Comparison of ENCODE assay signal across 30 cellular contexts in genomic region chr1:162087118-162087517, GRCh38. TPM values are rescaled to one million over a fixed set of nuclear protein-coding genes. Genes with fewer than 3 reads are reported as not detected.
DNase-seq lines count a peak whose midpoint lies in the region; ATAC-seq, FAIRE-seq and TF ChIP-seq lines count a peak whose summit lies in the region.
"Had no signal": no experiment of that assay in that cellular context is flagged by ENCODE, and none has a peak within 500 bp of the region (broad histone marks: within the 10 kb centered on the region; RNA-seq: fewer than 3 reads in every experiment).

No MANE protein-coding gene starts in this region.

- H3K4me2 ChIP-seq in PC-9 (peak overlapping the region; percentile 12; the same call in 1 of the 2 replicates), hepatocyte (no peak overlapping the region)
- H3K4me2 ChIP-seq: smooth muscle cell had no signal

- H3K79me2 ChIP-seq in PC-9 (ENCODE audit: low read depth) (peaks cover 96% of the 10 kb centered on the region), hepatocyte (peaks cover 9% of the 10 kb centered on the region)

- DNase-seq in D721Med (ENCODE audit: insufficient read length, low spot score) (no peak), M059J (ENCODE audit: low read depth) (peak; percentile 58), PC-9 (no peak), iris pigment epithelial cell (ENCODE audit: low read depth) (peak; percentile 53), GM10248 (ENCODE audit: extremely low spot score) (no peak), hepatocyte (ENCODE audit: low spot score) (no peak), omental fat pad (ENCODE audit: low spot score) (no peak)
- DNase-seq in stimulated activated naive CD8-positive, alpha-beta T cell treated with anti-CD3 and anti-CD28 coated beads, Interleukin-15, Interleukin-2, amounts not matched to agents 100 U/mL and 50 U/mL, for 24 hours = no peak
- DNase-seq: activated CD4-positive, alpha-beta memory T cell treated with anti-CD3 and anti-CD28 coated beads for 36 hours; activated CD8-positive, alpha-beta memory T cell treated with anti-CD3 and anti-CD28 coated beads, Interleukin-2, amount 50 U/mL, for 48 hours; activated naive CD8-positive, alpha-beta T cell treated with anti-CD3 and anti-CD28 coated beads, Interleukin-2, amount 10 ng/mL, durations not matched to agents 7 days and 5 days; BE2C; cerebellar nuclear complex; COR-L47; foreskin keratinocyte; KG1; naive thymus-derived CD8-positive, alpha-beta T cell; NCI-H1048; NCI-H1930; NCI-H345; NCI-H774; SHP77 treated with DMSO at 0.1 percent for 48 hours; stimulated activated CD4-positive, alpha-beta T cell treated with anti-CD3 and anti-CD28 coated beads, Interleukin-2, amount 100 ng/mL, for 24 hours; substantia nigra; SW 1271; T1000; upper lobe of right lung had no signal

- H3K9me3 ChIP-seq in PC-9 (ENCODE audit: insufficient read depth, low read depth) (peaks cover 8% of the 10 kb centered on the region; the same call in 1 of the 2 replicates), hepatocyte (ENCODE audit: low read depth) (no peaks in the 10 kb centered on the region)
- H3K9me3 ChIP-seq: BE2C, upper lobe of right lung had no signal

- H2AFZ ChIP-seq in PC-9 (no peak overlapping the region), hepatocyte (no peak overlapping the region)

- peaks cover 67% of the 10 kb centered on the region for H3K4me1 ChIP-seq in PC-9 (replicated peaks; ENCODE audit: insufficient read depth)
- H3K4me1 ChIP-seq in hepatocyte (ENCODE audit: insufficient read depth) = peaks cover 5% of the 10 kb centered on the region
- H3K4me1 ChIP-seq: foreskin keratinocyte, upper lobe of right lung had no signal

- H3K36me3 ChIP-seq in PC-9 (ENCODE audit: low read depth) (peaks cover 36% of the 10 kb centered on the region), hepatocyte (replicated peaks; ENCODE audit: insufficient read depth, low read depth) (no peaks in the 10 kb centered on the region)
- H3K36me3 ChIP-seq: BE2C, upper lobe of right lung had no signal

- no peak for TF ChIP-seq CTCF in D721Med (IDR thresholded peaks at IDR 0.05; ENCODE audit: insufficient read depth, missing control alignments)
- no peak for TF ChIP-seq CTCF in PC-9 (conservative IDR thresholded peaks at IDR 0.05)
- TF ChIP-seq CTCF in GM10248 (IDR thresholded peaks at IDR 0.05; ENCODE audit: control extremely low read depth, extremely low read depth, low read depth, missing control alignments) = no peak
- TF ChIP-seq CTCF in hepatocyte (IDR thresholded peaks at IDR 0.05; ENCODE audit: poor library complexity) = no peak
- TF ChIP-seq CTCF in omental fat pad (IDR thresholded peaks at IDR 0.05) = no peak

- BruUV-seq in PC-9 (replicated peaks; lab: Mats Ljungman, UMichigan) = no TSS peak

- intact Hi-C loops in PC-9 (cut with micrococcal nuclease; ENCODE audit: unreplicated experiment) = no loop called here

- WGBS in hepatocyte (ENCODE audit: low lambda C conversion rate, missing lambda C conversion rate) = 95% methylated on average over 1 of the region's 1 CpG

- ATAC-seq in omental fat pad (ENCODE audit: low FRiP score) = no peak
- ATAC-seq in stimulated activated naive CD8-positive, alpha-beta T cell treated with anti-CD3 and anti-CD28 coated beads, Interleukin-15, Interleukin-2, amounts not matched to agents 100 U/mL and 50 U/mL, for 24 hours = no peak
- ATAC-seq: foreskin keratinocyte; naive thymus-derived CD8-positive, alpha-beta T cell; upper lobe of right lung had no signal

- FAIRE-seq in D721Med (lab: Jason Lieb, UNC) = peak; percentile 55
- FAIRE-seq: HTR-8/SVneo had no signal

- POLR2A ChIA-PET in PC-9 (lab: Charles Lee; ENCODE audit: unreplicated experiment) = no interaction called here
- POLR2A ChIA-PET in GM10248 (lab: Yijun Ruan, JAX) = no interaction called here

- CTCF ChIA-PET in PC-9 (lab: Charles Lee) = no interaction called here
- CTCF ChIA-PET in GM10248 (lab: Yijun Ruan, JAX) = interaction anchor here (1.1 to 1.4 kb wide), 2 partner anchors 15 to 179 kb away, joined by 3 to 4 read pairs; no protein-coding TSS in a partner anchor

- no peaks in the 10 kb centered on the region for H3K27me3 ChIP-seq in PC-9 (ENCODE audit: insufficient read depth, low read depth)
- H3K27me3 ChIP-seq in hepatocyte = no peaks in the 10 kb centered on the region
- H3K27me3 ChIP-seq: BE2C, upper lobe of right lung had no signal

- H3K27ac ChIP-seq in PC-9 = peak overlapping the region; percentile 62; the same call in 1 of the 2 replicates
- no peak overlapping the region for H3K27ac ChIP-seq in hepatocyte
- H3K27ac ChIP-seq: foreskin keratinocyte, upper lobe of right lung had no signal

- no peaks in the 10 kb centered on the region for H4K20me1 ChIP-seq in PC-9 (ENCODE audit: insufficient read depth)
- H4K20me1 ChIP-seq in hepatocyte (ENCODE audit: insufficient read depth, poor library complexity, severe bottlenecking) = no peaks in the 10 kb centered on the region

- peaks cover 26% of the 10 kb centered on the region; the same call in 1 of the 2 replicates for H3F3A ChIP-seq in PC-9 (ENCODE audit: insufficient read depth, low read depth)

- H3K4me3 ChIP-seq in PC-9 = no peak overlapping the region
- no peak overlapping the region for H3K4me3 ChIP-seq in hepatocyte
- H3K4me3 ChIP-seq: smooth muscle cell, upper lobe of right lung had no signal

- no peaks in the 10 kb centered on the region for H3K9me2 ChIP-seq in PC-9 (ENCODE audit: insufficient read depth)
- no peaks in the 10 kb centered on the region for H3K9me2 ChIP-seq in hepatocyte (replicated peaks; ENCODE audit: insufficient read depth)

RNA-seq across cellular contexts. Expression of gene NOS1AP, which starts 17.6 kb away (rescaled TPM):
- total RNA-seq in M059J (2014; rRNA removed; shearing (Covaris generic)) = 0.76 and 0.79 TPM in 2 replicates
- total RNA-seq in PC-9 (2021) (9.2 and 9.9 TPM in 2 replicates), hepatocyte (0.97 and 1.1 TPM in 2 replicates), omental fat pad (1 to 10 TPM; 1.9 to 5.4 (median 3.1) TPM)
- polyA plus RNA-seq in hepatocyte = 4.4 and 9.3 TPM in 2 replicates
- total RNA-seq: activated naive CD8-positive, alpha-beta T cell treated with anti-CD3 and anti-CD28 coated beads, Interleukin-2, amount 10 ng/mL, durations not matched to agents 7 days and 5 days; naive thymus-derived CD8-positive, alpha-beta T cell; osteoblast had no signal
- polyA plus RNA-seq: naive thymus-derived CD8-positive, alpha-beta T cell had no signal

Comparison
In these comparisons a context has a peak if more than half of its experiments do, and no peak if none do; other contexts are left out.
1. DNase-seq: peak in M059J (single experiment) and iris pigment epithelial cell (single experiment); none in D721Med (single experiment), PC-9 (0 of 2), GM10248 (single experiment), hepatocyte (single experiment), omental fat pad (single experiment) and stimulated activated naive CD8-positive, alpha-beta T cell treated with anti-CD3 and anti-CD28 coated beads, Interleukin-15, Interleukin-2, amounts not matched to agents 100 U/mL and 50 U/mL, for 24 hours (single experiment).